Comparison of ENCODE assay signal across 1 cellular context in genomic region chr5:23027341-23027740, GRCh38.
TF ChIP-seq lines count a peak whose summit lies in the region.

No MANE protein-coding gene starts in this region.

TF ChIP-seq in GM12878, 131 proteins besides CTCF, POLR2A, EP300 and RAD21 (continued from another document):
- TF ChIP-seq ZNF622 (IDR thresholded peaks at IDR 0.05) (no peak), POLR2AphosphoS5 (IDR thresholded peaks at IDR 0.05; ENCODE audit: low read length) (no peak), GABPA (IDR thresholded peaks at IDR 0.05; ENCODE audit: low read depth) (no peak), NR2F1 (conservative IDR thresholded peaks at IDR 0.05) (no peak)
